ENCODE assay signal across 7 cellular contexts in genomic region chr1:158998781-158999161, GRCh38. TPM values are rescaled to one million over a fixed set of nuclear protein-coding genes. Genes with fewer than 3 reads are reported as not detected.
DNase-seq lines count a peak whose midpoint lies in the region; ATAC-seq and TF ChIP-seq lines count a peak whose summit lies in the region.

No MANE protein-coding gene starts in this region.

- POLR2A ChIA-PET in HEK293T (lab: Yijun Ruan, JAX) = no interaction called here
- POLR2A ChIA-PET in activated CD8-positive, alpha-beta T cell treated with anti-CD3 and anti-CD28 coated beads for 36 hours (lab: Charles Lee) = interaction anchor here (0.6 kb wide), 1 partner anchor 24 kb away, joined by 3 read pairs; no protein-coding TSS in a partner anchor

- peak; percentile 72 for ATAC-seq in activated CD8-positive, alpha-beta T cell treated with anti-CD3 and anti-CD28 coated beads for 36 hours

- H3K9me3 Mint-ChIP-seq in activated CD8-positive, alpha-beta T cell treated with anti-CD3 and anti-CD28 coated beads for 36 hours = no peaks in the 10 kb centered on the region
- peaks cover 3% of the 10 kb centered on the region for H3K9me3 Mint-ChIP-seq in nephron progenitor cell

- H3K36me3 Mint-ChIP-seq in activated CD8-positive, alpha-beta T cell treated with anti-CD3 and anti-CD28 coated beads for 36 hours (ENCODE audit: low read depth) = peaks cover 6% of the 10 kb centered on the region
- no peaks in the 10 kb centered on the region for H3K36me3 Mint-ChIP-seq in nephron progenitor cell (ENCODE audit: low read depth)

- intact Hi-C loops in activated CD8-positive, alpha-beta T cell treated with anti-CD3 and anti-CD28 coated beads for 36 hours (cut with micrococcal nuclease) = loop anchor here (5.0 kb wide), 1 partner anchor 206 kb away; no protein-coding TSS in a partner anchor

- no peaks in the 10 kb centered on the region for H3K27me3 Mint-ChIP-seq in activated CD8-positive, alpha-beta T cell treated with anti-CD3 and anti-CD28 coated beads for 36 hours
- H3K27me3 Mint-ChIP-seq in nephron progenitor cell (ENCODE audit: low read depth, poor library complexity) = no peaks in the 10 kb centered on the region

- H3K4me1 Mint-ChIP-seq in activated CD8-positive, alpha-beta T cell treated with anti-CD3 and anti-CD28 coated beads for 36 hours (ENCODE audit: low read depth) = peaks cover 25% of the 10 kb centered on the region
- H3K4me1 Mint-ChIP-seq in nephron progenitor cell = peaks cover 44% of the 10 kb centered on the region

- H3K4me3 Mint-ChIP-seq in activated CD8-positive, alpha-beta T cell treated with anti-CD3 and anti-CD28 coated beads for 36 hours = no peak overlapping the region
- peak overlapping the region; percentile 94 for H3K4me3 Mint-ChIP-seq in nephron progenitor cell

- H3K27ac Mint-ChIP-seq in activated CD8-positive, alpha-beta T cell treated with anti-CD3 and anti-CD28 coated beads for 36 hours = peak overlapping the region; percentile 78
- peak overlapping the region; percentile 99 for H3K27ac Mint-ChIP-seq in nephron progenitor cell

- peak; percentile 86 for TF ChIP-seq CTCF in activated CD8-positive, alpha-beta T cell treated with anti-CD3 and anti-CD28 coated beads for 36 hours (IDR thresholded peaks at IDR 0.05)
- TF ChIP-seq CTCF in nephron progenitor cell (IDR thresholded peaks at IDR 0.05) = peak; percentile 93

- peak; percentile 54 for DNase-seq in ELF-1 (ENCODE audit: low read depth, low spot score)
- DNase-seq in HEK293T (ENCODE audit: extremely low spot score) = peak; percentile 48
- peak; percentile 21 for DNase-seq in NCI-H2227 treated with DMSO at 0.1 percent for 48 hours (lab: John Stamatoyannopoulos, UW)
- peak; percentile 62 for DNase-seq in activated CD8-positive, alpha-beta T cell treated with anti-CD3 and anti-CD28 coated beads for 36 hours
- DNase-seq in fibroblast of the conjunctiva (ENCODE audit: low read depth) = peak; percentile 33
- peak; percentile 35 for DNase-seq in nephron progenitor cell
- no peak for DNase-seq in epidermal melanocyte (ENCODE audit: insufficient read length, low spot score)

- CTCF ChIA-PET in HEK293T (lab: Yijun Ruan, JAX) = no interaction called here
- CTCF ChIA-PET in activated CD8-positive, alpha-beta T cell treated with anti-CD3 and anti-CD28 coated beads for 36 hours (lab: Charles Lee) = interaction anchor here (0.6 to 2.5 kb wide), 22 partner anchors 9 to 795 kb away, joined by 3 to 34 read pairs (median 3); partner anchors contain the start of gene AIM2

TF ChIP-seq in HEK293T, 16 proteins besides CTCF, POLR2A, EP300 and RAD21:
- TF ChIP-seq SUZ12 (IDR thresholded peaks at IDR 0.05) = no peak
- TF ChIP-seq ARNT (IDR thresholded peaks at IDR 0.05) = no peak
- no peak for TF ChIP-seq ELF4 (IDR thresholded peaks at IDR 0.05)
TF ChIP-seq in HEK293T: peak in this region for 0.

RNA-seq across cellular contexts. Expression of gene IFI16, which starts 10.9 kb away (rescaled TPM):
- 100 to 1,000 TPM; 190 to 199 TPM for total RNA-seq in activated CD8-positive, alpha-beta T cell treated with anti-CD3 and anti-CD28 coated beads for 36 hours
